In the genomic region with DNA sequence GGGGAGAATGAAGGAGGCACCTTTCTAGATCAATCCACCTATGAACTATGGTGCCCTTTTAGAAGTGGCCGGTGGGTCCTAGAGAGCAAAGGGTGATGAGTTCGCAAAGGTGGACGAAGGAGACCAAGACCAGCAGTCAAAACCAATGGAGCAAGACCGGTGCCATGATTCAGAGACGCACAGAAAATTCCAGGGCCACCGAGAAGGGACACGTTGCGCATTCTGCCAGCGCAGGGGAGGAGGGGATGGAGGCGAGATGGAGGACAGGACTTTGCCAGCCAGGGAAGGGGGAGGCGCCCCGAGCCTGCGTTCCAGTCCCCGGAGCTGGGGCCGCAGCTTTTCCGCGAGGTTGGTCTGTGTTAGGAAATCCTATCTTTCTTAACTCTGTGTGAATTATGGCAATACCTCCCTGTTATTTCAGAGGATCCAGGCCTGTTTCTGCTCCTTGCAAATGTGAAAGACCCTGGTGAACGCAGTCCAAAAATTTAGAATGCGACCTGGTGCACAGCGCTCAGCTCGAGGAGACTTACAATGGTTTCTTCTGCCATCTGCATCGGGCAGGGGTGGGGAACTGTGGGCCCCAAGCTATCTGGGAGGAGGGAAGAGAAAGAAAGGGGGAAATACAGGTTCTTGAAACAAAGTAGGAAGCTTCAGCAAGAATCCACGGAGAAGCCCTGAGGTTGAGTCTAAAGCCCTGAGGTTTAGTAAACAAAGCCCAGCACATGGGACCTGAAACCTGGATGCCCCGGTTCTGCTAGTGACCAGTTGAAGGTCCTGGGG, we compare ENCODE assay signal across 8 cellular contexts.
DNase-seq lines count a peak whose midpoint lies in the region; ATAC-seq and TF ChIP-seq lines count a peak whose summit lies in the region.

No MANE protein-coding gene starts in this region.

- H3K79me2 ChIP-seq in OCI-LY3 (ENCODE audit: low read length) (no peaks in the 10 kb centered on the region), osteoblast (ENCODE audit: insufficient read depth, low read length) (no peaks in the 10 kb centered on the region)

- POLR2A ChIA-PET in Caco-2 (lab: Charles Lee): no interaction called here

- H3K4me3 ChIP-seq in Caco-2 (ENCODE audit: low read depth, low read length): peak overlapping the region; percentile 57
- peak overlapping the region; percentile 76 for H3K4me3 ChIP-seq in OCI-LY3 (ENCODE audit: low read length)
- peak overlapping the region; percentile 69 for H3K4me3 ChIP-seq in osteoblast (ENCODE audit: insufficient read depth, low read length)
- H3K4me3 ChIP-seq in MG63: no peak overlapping the region

- H3K9me3 Mint-ChIP-seq in Caco-2 (ENCODE audit: unreplicated experiment): no peaks in the 10 kb centered on the region

- no peaks in the 10 kb centered on the region for H3K27me3 ChIP-seq in Caco-2 (replicated peaks; ENCODE audit: control insufficient read depth, insufficient read depth, low read length)
- no peaks in the 10 kb centered on the region for H3K27me3 ChIP-seq in OCI-LY3 (ENCODE audit: low read depth, low read length)
- H3K27me3 ChIP-seq in osteoblast (ENCODE audit: insufficient read depth, low read length): no peaks in the 10 kb centered on the region
- H3K27me3 ChIP-seq in MG63: no peaks in the 10 kb centered on the region

- peaks cover 17% of the 10 kb centered on the region for H3K4me1 Mint-ChIP-seq in Caco-2 (ENCODE audit: low read depth, unreplicated experiment)

- ATAC-seq in GM18519 (IDR thresholded peaks at IDR 0.05; ENCODE audit: low FRiP score, unreplicated experiment): no peak

- H3K4me2 ChIP-seq in OCI-LY3 (ENCODE audit: low read length) (peak overlapping the region; percentile 72), osteoblast (ENCODE audit: insufficient read depth, low read length) (peak overlapping the region; percentile 94)

- H3K36me3 ChIP-seq in Caco-2 (ENCODE audit: control insufficient read depth, insufficient read depth, low read length): no peaks in the 10 kb centered on the region
- H3K36me3 ChIP-seq in OCI-LY3 (replicated peaks; ENCODE audit: low read depth, low read length): no peaks in the 10 kb centered on the region
- no peaks in the 10 kb centered on the region for H3K36me3 ChIP-seq in osteoblast (ENCODE audit: insufficient read depth, low read length)
- H3K36me3 ChIP-seq in MG63: no peaks in the 10 kb centered on the region

- no peaks in the 10 kb centered on the region; the same call in 1 of the 2 replicates for H3K9me3 ChIP-seq in Caco-2
- no peaks in the 10 kb centered on the region for H3K9me3 ChIP-seq in OCI-LY3 (ENCODE audit: insufficient read depth, low read length)
- H3K9me3 ChIP-seq in osteoblast (ENCODE audit: low read depth, low read length): no peaks in the 10 kb centered on the region
- H3K9me3 ChIP-seq in MG63: no peaks in the 10 kb centered on the region

- DNase-seq in Caco-2: peak; percentile 38 to 48
- DNase-seq in fibroblast of gingiva (ENCODE audit: low read depth): peak; percentile 38
- DNase-seq in osteoblast (ENCODE audit: insufficient read length, low spot score, missing footprints): no peak
- DNase-seq in MG63: no peak
- DNase-seq in GDM1 (lab: John Stamatoyannopoulos, UW): no peak
- DNase-seq in putamen (ENCODE audit: low spot score): no peak

- BruUV-seq in Caco-2 (replicated peaks; lab: Mats Ljungman, UMichigan): no TSS peak

- CTCF ChIA-PET in Caco-2 (lab: Charles Lee): interaction anchor here (0.7 to 2.0 kb wide), 8 partner anchors 74 to 279 kb away, joined by 3 to 9 read pairs (median 4); a partner anchor contains a TSS

- TF ChIP-seq CTCF in Caco-2 (IDR thresholded peaks at IDR 0.05; ENCODE audit: insufficient read depth in 1 of 2, low read depth in 1 of 2, low read length in 1 of 2, severe bottlenecking in 1 of 2, unreplicated experiment in 1 of 2) (no peak), OCI-LY3 (IDR thresholded peaks at IDR 0.05; ENCODE audit: low read depth, low read length) (no peak), osteoblast (IDR thresholded peaks at IDR 0.05; ENCODE audit: extremely low read depth, low read depth, low read length) (no peak)

- H4K20me1 ChIP-seq in OCI-LY3 (ENCODE audit: insufficient read depth, low read length) (no peaks in the 10 kb centered on the region), osteoblast (ENCODE audit: insufficient read depth, low read length) (no peaks in the 10 kb centered on the region)

- H3K27ac ChIP-seq in OCI-LY3 (ENCODE audit: low read length) (no peak overlapping the region), osteoblast (ENCODE audit: low read depth, low read length) (no peak overlapping the region)

- H3K4me1 ChIP-seq in Caco-2: peaks cover 16% of the 10 kb centered on the region
- peaks cover 36% of the 10 kb centered on the region for H3K4me1 ChIP-seq in OCI-LY3 (ENCODE audit: low read length)
- H3K4me1 ChIP-seq in osteoblast (ENCODE audit: insufficient read depth, low read length): peaks cover 6% of the 10 kb centered on the region

- intact Hi-C loops in Caco-2 (cut with micrococcal nuclease; ENCODE audit: unreplicated experiment): loop anchor here (1.0 to 2.0 kb wide), 2 partner anchors 132 to 278 kb away; no protein-coding TSS in a partner anchor

- peak overlapping the region; percentile 85 for H3K4me3 Mint-ChIP-seq in Caco-2 (ENCODE audit: unreplicated experiment)

- peak overlapping the region; percentile 87 for H3K27ac Mint-ChIP-seq in Caco-2 (ENCODE audit: unreplicated experiment)

- no peaks in the 10 kb centered on the region for H3K27me3 Mint-ChIP-seq in Caco-2 (ENCODE audit: insufficient read depth, unreplicated experiment)

- 0 out of 2 replicates have a peak overlapping the region, but pooled peaks have one; percentile 50 for H3K9ac ChIP-seq in OCI-LY3 (ENCODE audit: low read length)

- H2AFZ ChIP-seq in OCI-LY3 (ENCODE audit: low read depth, low read length): no peak overlapping the region
- H2AFZ ChIP-seq in osteoblast (ENCODE audit: low read length): peak overlapping the region; percentile 89

- H3K36me3 Mint-ChIP-seq in Caco-2 (ENCODE audit: insufficient read depth, unreplicated experiment): peaks cover 15% of the 10 kb centered on the region

Comparison
In these comparisons a context has a peak if more than half of its experiments do, and no peak if none do; other contexts are left out.
1. DNase-seq: peak in Caco-2 (2 of 2) and fibroblast of gingiva (single experiment); none in osteoblast (single experiment), MG63 (single experiment), GDM1 (single experiment) and putamen (single experiment).